In the genomic region with DNA sequence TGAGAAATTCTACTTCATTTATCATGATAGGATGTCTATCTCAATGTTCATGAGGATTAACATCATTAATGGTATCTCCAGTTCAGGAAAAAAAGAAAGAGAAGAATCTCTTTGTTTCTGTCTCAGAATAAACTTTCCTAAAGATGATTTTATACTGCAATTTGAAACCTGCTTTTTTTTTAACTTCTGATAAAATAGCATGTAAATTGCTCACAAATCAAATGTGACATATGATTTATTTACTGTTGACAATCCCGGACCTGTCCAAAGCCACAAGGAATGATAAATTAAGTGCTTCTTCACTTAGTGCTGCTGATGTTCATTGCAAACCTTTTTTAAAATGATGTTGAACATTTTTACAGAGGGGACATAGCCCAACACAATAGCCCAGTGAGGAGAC, we compare ENCODE assay signal across 23 cellular contexts.
"Had no signal": no experiment of that assay in that cellular context is flagged by ENCODE, and none has a peak within 500 bp of the region (broad histone marks: within the 10 kb centered on the region; RNA-seq: fewer than 3 reads in every experiment).

No MANE protein-coding gene starts in this region.

- H3K27ac Mint-ChIP-seq: mesothelial cell of epicardium had no signal

- H3K27ac ChIP-seq: coronary artery, dorsolateral prefrontal cortex, epithelial cell of prostate, esophagus squamous epithelium, gastrocnemius medialis, heart right ventricle, left lung, lower lobe of right lung had no signal

- H3K4me1 ChIP-seq: esophagus squamous epithelium, gastrocnemius medialis, heart right ventricle, left lung, lower lobe of right lung had no signal

- DNase-seq: dermis blood vessel endothelial cell; dorsolateral prefrontal cortex; effector CD4-positive, alpha-beta T cell; effector memory CD4-positive, alpha-beta T cell; erythroblast; esophagus squamous epithelium; foreskin fibroblast; foreskin melanocyte; gastrocnemius medialis; glutamatergic neuron; head of caudate nucleus; heart right ventricle; hippocampal formation; left cardiac atrium; left lung; left ventricle myocardium superior; lower lobe of right lung; mesenchymal stem cell; mucosa of descending colon had no signal

- H3K9me3 ChIP-seq: gastrocnemius medialis, lower lobe of right lung, mucosa of descending colon had no signal

- H3K36me3 Mint-ChIP-seq: mesothelial cell of epicardium had no signal

- H3K4me3 ChIP-seq: coronary artery, dorsolateral prefrontal cortex, esophagus squamous epithelium, gastrocnemius medialis, heart right ventricle, left lung, lower lobe of right lung, mucosa of descending colon had no signal

- H3K27me3 ChIP-seq: esophagus squamous epithelium, gastrocnemius medialis, heart right ventricle, left lung had no signal

- H3K4me3 Mint-ChIP-seq: mesothelial cell of epicardium had no signal

- ATAC-seq: esophagus mucosa, gastrocnemius medialis, heart right ventricle, left cardiac atrium, left lung, left ventricle myocardium superior, lower lobe of right lung, mucosa of descending colon had no signal

- H3K9me3 Mint-ChIP-seq: mesothelial cell of epicardium had no signal

- H3K36me3 ChIP-seq: esophagus squamous epithelium, gastrocnemius medialis, heart right ventricle, left lung, lower lobe of right lung had no signal
